ENCODE assay signal across 25 cellular contexts in the genomic region with DNA sequence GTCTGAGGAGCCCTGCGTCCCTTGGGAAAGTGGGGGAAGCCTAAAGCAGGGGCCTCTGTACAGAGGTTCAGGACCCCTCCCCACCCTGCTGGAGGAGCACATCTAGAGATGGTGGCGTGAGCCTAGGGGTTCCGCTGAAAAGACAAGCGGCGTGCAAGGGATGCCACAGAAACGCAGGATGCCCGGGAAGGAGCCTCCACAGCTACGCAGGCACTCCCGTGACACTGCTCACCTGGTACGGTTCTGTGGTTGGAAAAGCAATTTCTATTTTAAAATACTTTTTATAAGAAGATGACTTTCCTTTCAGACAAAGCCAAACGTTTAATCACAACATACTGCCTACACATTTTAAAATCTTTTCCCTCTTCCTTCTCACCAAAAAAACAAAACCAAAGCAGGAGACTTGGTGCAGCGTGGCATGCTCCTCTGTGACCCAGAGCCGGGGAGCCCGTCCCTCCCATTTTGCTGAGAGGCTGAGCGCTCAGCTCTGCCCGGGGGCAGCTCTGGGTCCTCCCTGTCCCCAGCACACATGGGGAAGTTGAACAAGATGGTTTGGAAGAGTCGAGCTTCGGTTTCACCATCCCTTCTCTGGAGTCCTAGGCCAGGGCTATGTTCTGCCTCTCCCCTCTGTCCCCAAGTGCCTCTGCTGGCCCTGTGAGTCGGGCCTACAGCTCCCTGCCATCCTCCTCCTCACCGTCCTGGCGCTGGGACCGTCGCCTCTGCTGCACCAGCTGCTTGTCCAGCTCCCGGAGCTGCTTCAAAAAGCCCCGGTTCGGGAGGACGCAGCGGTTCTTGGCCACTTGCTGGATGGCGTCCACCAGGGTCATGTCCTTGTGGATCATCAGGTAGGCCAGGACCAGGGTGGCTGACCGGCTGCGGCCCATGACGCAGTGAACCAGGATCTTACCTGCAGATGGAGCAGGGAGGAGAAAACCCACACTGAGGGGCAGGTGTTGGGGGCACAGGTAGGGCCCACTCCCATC.
A peak's percentile ranks its signal among the peaks of the same experiment; 100 is the strongest.
DNase-seq lines count a peak whose midpoint lies in the region; ATAC-seq and TF ChIP-seq lines count a peak whose summit lies in the region.
"Had no signal": no experiment of that assay in that cellular context is flagged by ENCODE, and none has a peak within 500 bp of the region (broad histone marks: within the 10 kb centered on the region; RNA-seq: fewer than 3 reads in every experiment).

No MANE protein-coding gene starts in this region.

- H3K27me3 ChIP-seq in GM23338 (ENCODE audit: insufficient read depth) (no peaks in the 10 kb centered on the region), right atrium auricular region (no peaks in the 10 kb centered on the region)
- H3K27me3 ChIP-seq: adrenal gland, neutrophil, stomach, transverse colon had no signal

- intact Hi-C loops in activated CD4-positive, alpha-beta memory T cell treated with anti-CD3 and anti-CD28 coated beads for 36 hours (cut with micrococcal nuclease), result no loop called here

- H3K36me3 Mint-ChIP-seq in activated CD4-positive, alpha-beta memory T cell treated with anti-CD3 and anti-CD28 coated beads for 36 hours, result no peaks in the 10 kb centered on the region
- no peaks in the 10 kb centered on the region for H3K36me3 Mint-ChIP-seq in activated CD4-positive, alpha-beta memory T cell treated with anti-CD3 and anti-CD28 coated beads, Interleukin-2, amount 10 ng/mL, durations not matched to agents 7 days and 5 days (ENCODE audit: low read depth)
- no peaks in the 10 kb centered on the region for H3K36me3 Mint-ChIP-seq in GM23338 (ENCODE audit: low read depth)
- H3K36me3 Mint-ChIP-seq: WTC11 had no signal

- H3K4me1 ChIP-seq in GM23338 (ENCODE audit: insufficient read depth) (no peaks in the 10 kb centered on the region), right atrium auricular region (peaks cover 0 to 29% of the 10 kb centered on the region in 2 donors)

- no peak for DNase-seq in activated CD4-positive, alpha-beta memory T cell treated with anti-CD3 and anti-CD28 coated beads for 36 hours
- DNase-seq in activated CD4-positive, alpha-beta memory T cell treated with anti-CD3 and anti-CD28 coated beads, Interleukin-2, amount 10 ng/mL, durations not matched to agents 7 days and 5 days, result no peak
- DNase-seq in GM23338 (ENCODE audit: low spot score), result no peak
- peak; percentile 69 for DNase-seq in coronary artery (ENCODE audit: low spot score)
- DNase-seq in putamen (ENCODE audit: low spot score), result peak; percentile 31
- no peak for DNase-seq in stimulated activated CD4-positive, alpha-beta T cell treated with anti-CD3 and anti-CD28 coated beads, Interleukin-4, amount 100 ng/mL, for 24 hours
- DNase-seq in NCI-H345 treated with DMSO at 0.1 percent for 48 hours (lab: John Stamatoyannopoulos, UW; ENCODE audit: unreplicated experiment), result no peak
- no peak for DNase-seq in right atrium auricular region (ENCODE audit: low spot score)
- DNase-seq: effector CD8-positive, alpha-beta T cell; erythroblast; NCI-H1694 treated with DMSO at 0.1 percent for 48 hours; NCI-H2171 treated with DMSO at 0.1 percent for 48 hours; NCI-H524 treated with DMSO at 0.1 percent for 48 hours; NK-92 treated with Interleukin-12 subunit alpha and Interleukin-12 subunit beta, amount 100 ng/mL, for 24 hours; SHP77 treated with DMSO at 0.1 percent for 48 hours; stimulated activated CD4-positive, alpha-beta T cell treated with anti-CD3 and anti-CD28 coated beads, Interleukin-4, amount 100 ng/mL, for 1 hour; SW 1271; transverse colon had no signal

- no peaks in the 10 kb centered on the region for H3K9me3 ChIP-seq in right atrium auricular region
- H3K9me3 ChIP-seq: adrenal gland, neutrophil, stomach, transverse colon had no signal

- no peaks in the 10 kb centered on the region for H3F3A ChIP-seq in GM23338 (replicated peaks; ENCODE audit: low read depth)

- H3K9me3 Mint-ChIP-seq in activated CD4-positive, alpha-beta memory T cell treated with anti-CD3 and anti-CD28 coated beads for 36 hours, result no peaks in the 10 kb centered on the region
- no peaks in the 10 kb centered on the region for H3K9me3 Mint-ChIP-seq in activated CD4-positive, alpha-beta memory T cell treated with anti-CD3 and anti-CD28 coated beads, Interleukin-2, amount 10 ng/mL, durations not matched to agents 7 days and 5 days
- H3K9me3 Mint-ChIP-seq in GM23338, result no peaks in the 10 kb centered on the region
- H3K9me3 Mint-ChIP-seq: WTC11 had no signal

- H3K4me2 ChIP-seq in GM23338, result no peak overlapping the region

- H3K27me3 Mint-ChIP-seq in activated CD4-positive, alpha-beta memory T cell treated with anti-CD3 and anti-CD28 coated beads for 36 hours, result no peaks in the 10 kb centered on the region
- H3K27me3 Mint-ChIP-seq in activated CD4-positive, alpha-beta memory T cell treated with anti-CD3 and anti-CD28 coated beads, Interleukin-2, amount 10 ng/mL, durations not matched to agents 7 days and 5 days, result no peaks in the 10 kb centered on the region
- peaks cover 3% of the 10 kb centered on the region for H3K27me3 Mint-ChIP-seq in GM23338 (ENCODE audit: insufficient read depth, low read depth, poor library complexity)

- CTCF ChIA-PET in activated CD4-positive, alpha-beta memory T cell treated with anti-CD3 and anti-CD28 coated beads for 36 hours (lab: Charles Lee), result interaction anchor here (1.0 kb wide), 1 partner anchor 18 kb away, joined by 3 read pairs; no protein-coding TSS in a partner anchor
- CTCF ChIA-PET in activated CD4-positive, alpha-beta memory T cell treated with anti-CD3 and anti-CD28 coated beads, Interleukin-2, amount 10 ng/mL, durations not matched to agents 7 days and 5 days (lab: Charles Lee), result interaction anchor here (0.5 kb wide), 1 partner anchor 779 kb away, joined by 3 read pairs; no protein-coding TSS in a partner anchor

- no peaks in the 10 kb centered on the region for H3K36me3 ChIP-seq in GM23338 (ENCODE audit: insufficient read depth)
- no peaks in the 10 kb centered on the region for H3K36me3 ChIP-seq in right atrium auricular region
- H3K36me3 ChIP-seq: adrenal gland, neutrophil, transverse colon had no signal

- 0 out of 2 replicates have a peak, but pooled peaks cover 2% of the 10 kb centered on the region for H4K20me1 ChIP-seq in GM23338 (replicated peaks; ENCODE audit: insufficient read depth)

- H3K27ac ChIP-seq in GM23338 (ENCODE audit: low read depth) (no peak overlapping the region), coronary artery (no peak overlapping the region), right atrium auricular region (no peak overlapping the region)
- H3K27ac ChIP-seq: adrenal gland, GM23248, neutrophil, stomach, transverse colon had no signal

- H3K4me1 Mint-ChIP-seq in activated CD4-positive, alpha-beta memory T cell treated with anti-CD3 and anti-CD28 coated beads for 36 hours (ENCODE audit: low read depth), result peaks cover 73% of the 10 kb centered on the region
- H3K4me1 Mint-ChIP-seq in activated CD4-positive, alpha-beta memory T cell treated with anti-CD3 and anti-CD28 coated beads, Interleukin-2, amount 10 ng/mL, durations not matched to agents 7 days and 5 days, result peaks cover 32% of the 10 kb centered on the region
- peaks cover 6% of the 10 kb centered on the region; the same call in 2 of the 3 replicates for H3K4me1 Mint-ChIP-seq in GM23338

- no peaks in the 10 kb centered on the region for H3K9me2 ChIP-seq in GM23338 (ENCODE audit: insufficient read depth)

- H3K4me3 ChIP-seq in GM23338, result no peak overlapping the region
- no peak overlapping the region for H3K4me3 ChIP-seq in coronary artery
- H3K4me3 ChIP-seq in right atrium auricular region, result no peak overlapping the region
- H3K4me3 ChIP-seq: adrenal gland, GM23248, smooth muscle cell, stomach, transverse colon had no signal

- peak overlapping the region; percentile 7 for H3K4me3 Mint-ChIP-seq in activated CD4-positive, alpha-beta memory T cell treated with anti-CD3 and anti-CD28 coated beads for 36 hours
- no peak overlapping the region for H3K4me3 Mint-ChIP-seq in activated CD4-positive, alpha-beta memory T cell treated with anti-CD3 and anti-CD28 coated beads, Interleukin-2, amount 10 ng/mL, durations not matched to agents 7 days and 5 days
- no peak overlapping the region for H3K4me3 Mint-ChIP-seq in GM23338
- H3K4me3 Mint-ChIP-seq: WTC11 had no signal

- TF ChIP-seq CTCF in GM23338 (conservative IDR thresholded peaks at IDR 0.05; ENCODE audit: low read depth in 2 of 2), result no peak
- TF ChIP-seq CTCF in coronary artery (IDR thresholded peaks at IDR 0.05), result no peak
- TF ChIP-seq CTCF in right atrium auricular region (IDR thresholded peaks at IDR 0.05), result no peak

- peak overlapping the region; percentile 61 for H3K27ac Mint-ChIP-seq in activated CD4-positive, alpha-beta memory T cell treated with anti-CD3 and anti-CD28 coated beads for 36 hours
- no peak overlapping the region for H3K27ac Mint-ChIP-seq in activated CD4-positive, alpha-beta memory T cell treated with anti-CD3 and anti-CD28 coated beads, Interleukin-2, amount 10 ng/mL, durations not matched to agents 7 days and 5 days
- no peak overlapping the region for H3K27ac Mint-ChIP-seq in GM23338
- H3K27ac Mint-ChIP-seq: WTC11 had no signal

- no peak for ATAC-seq in GM23338
- ATAC-seq: Panc1, WTC11 had no signal

- POLR2A ChIA-PET in activated CD4-positive, alpha-beta memory T cell treated with anti-CD3 and anti-CD28 coated beads for 36 hours (lab: Charles Lee), result no interaction called here
- POLR2A ChIA-PET in activated CD4-positive, alpha-beta memory T cell treated with anti-CD3 and anti-CD28 coated beads, Interleukin-2, amount 10 ng/mL, durations not matched to agents 7 days and 5 days (lab: Charles Lee), result interaction anchor here (0.7 kb wide), 1 partner anchor 16 kb away, joined by 3 read pairs; no protein-coding TSS in a partner anchor

- H3K79me2 ChIP-seq in GM23338 (replicated peaks; ENCODE audit: insufficient read depth), result no peaks in the 10 kb centered on the region

- H2AFZ ChIP-seq in GM23338, result 0 out of 2 replicates have a peak overlapping the region, but pooled peaks have one; percentile 47
- H2AFZ ChIP-seq: GM23248 had no signal

TF ChIP-seq in GM23338, 12 proteins besides CTCF, POLR2A, EP300 and RAD21:
- TF ChIP-seq JUNB (IDR thresholded peaks at IDR 0.05; ENCODE audit: unreplicated experiment), result no peak

Comparison
In these comparisons a context has a peak if more than half of its experiments do, and no peak if none do; other contexts are left out.
1. DNase-seq: peak in coronary artery (single experiment) and putamen (single experiment); none in activated CD4-positive, alpha-beta memory T cell treated with anti-CD3 and anti-CD28 coated beads for 36 hours (single experiment), activated CD4-positive, alpha-beta memory T cell treated with anti-CD3 and anti-CD28 coated beads, Interleukin-2, amount 10 ng/mL, durations not matched to agents 7 days and 5 days (single experiment), GM23338 (single experiment), stimulated activated CD4-positive, alpha-beta T cell treated with anti-CD3 and anti-CD28 coated beads, Interleukin-4, amount 100 ng/mL, for 24 hours (single experiment), NCI-H345 treated with DMSO at 0.1 percent for 48 hours (single experiment) and right atrium auricular region (single experiment).